ENCODE assay signal across 10 cellular contexts in genomic region chr3:182967218-182968204, GRCh38. TPM values are rescaled to one million over a fixed set of nuclear protein-coding genes. Genes with fewer than 3 reads are reported as not detected.
A peak's percentile ranks its signal among the peaks of the same experiment; 100 is the strongest.
DNase-seq lines count a peak whose midpoint lies in the region; ATAC-seq, FAIRE-seq and TF ChIP-seq lines count a peak whose summit lies in the region.
"Had no signal": no experiment of that assay in that cellular context is flagged by ENCODE, and none has a peak within 500 bp of the region (broad histone marks: within the 10 kb centered on the region; RNA-seq: fewer than 3 reads in every experiment).

No MANE protein-coding gene starts in this region.

- TF ChIP-seq CTCF in A549 (IDR thresholded peaks at IDR 0.05) (no peak), brain microvascular endothelial cell (IDR thresholded peaks at IDR 0.05; ENCODE audit: low read depth, low read length, missing control alignments) (no peak)

- peak overlapping the region in 1 of 2 experiments; percentile 10; a peak in 1 of 6 replicates for H3K27ac ChIP-seq in A549
- H3K27ac ChIP-seq in brain microvascular endothelial cell, result no peak overlapping the region
- H3K27ac ChIP-seq: KMS-11 had no signal

- WGBS in A549 (ENCODE audit: missing lambda C conversion rate), result 81% methylated on average over 6 of the region's 6 CpGs

- no peaks in the 10 kb centered on the region for H3K27me3 ChIP-seq in brain microvascular endothelial cell (replicated peaks)

- ATAC-seq in A549 (no peak), GM19025 (IDR thresholded peaks at IDR 0.05; ENCODE audit: low read depth, unreplicated experiment) (peak; percentile 51), HG02981 (IDR thresholded peaks at IDR 0.05; ENCODE audit: unreplicated experiment) (peak; percentile 55)

- TF ChIP-seq EP300 in A549 (IDR thresholded peaks at IDR 0.05), result no peak

- CTCF ChIA-PET in A549 (lab: Yijun Ruan, JAX), result no interaction called here

- POLR2A ChIA-PET in A549 (lab: Yijun Ruan, JAX), result no interaction called here

- no peak for FAIRE-seq in A549 (lab: Jason Lieb, UNC)
- FAIRE-seq: endothelial cell of umbilical vein had no signal

- in situ Hi-C loops in brain microvascular endothelial cell (cut with HindIII; ENCODE audit: low pct_ligation_motif_present, low sequenced_read_pairs), result no loop called here

- no peak for DNase-seq in A549 (ENCODE audit: low read depth in 1 of 2, low spot score in 1 of 2)
- DNase-seq in UCSD-AML1 (lab: John Stamatoyannopoulos, UW; ENCODE audit: unreplicated experiment), result peak; percentile 20
- no peak for DNase-seq in NCI-H1417 treated with DMSO at 0.1 percent for 48 hours (lab: John Stamatoyannopoulos, UW)
- DNase-seq in pons (ENCODE audit: low spot score), result no peak
- no peak for DNase-seq in NCI-H748 (lab: John Stamatoyannopoulos, UW; ENCODE audit: unreplicated experiment)
- no peak for DNase-seq in brain microvascular endothelial cell

- peak overlapping the region; percentile 23; the same call in 2 of the 3 replicates for H3K4me2 ChIP-seq in A549
- H3K4me2 ChIP-seq: KMS-11 had no signal

- H3K4me3 ChIP-seq in A549 (no peak overlapping the region), brain microvascular endothelial cell (ENCODE audit: low read depth, low read length) (no peak overlapping the region)

- H3K36me3 ChIP-seq in brain microvascular endothelial cell (replicated peaks), result no peaks in the 10 kb centered on the region

- H3K9me3 ChIP-seq in A549, result no peaks in the 10 kb centered on the region

- no peak for TF ChIP-seq POLR2A in A549 (IDR thresholded peaks at IDR 0.05; ENCODE audit: low read length)

- no peak for TF ChIP-seq RAD21 in A549 (conservative IDR thresholded peaks at IDR 0.05 in 1 of 2, IDR thresholded peaks at IDR 0.05 in 1 of 2)

- peaks cover 34% of the 10 kb centered on the region for H3K4me1 ChIP-seq in A549

TF ChIP-seq in A549, 52 proteins besides CTCF, POLR2A, EP300 and RAD21:
- TF ChIP-seq HEYL (CRISPR knock-in tag; IDR thresholded peaks at IDR 0.05) (no peak), MAZ (IDR thresholded peaks at IDR 0.05; ENCODE audit: borderline replicate concordance, low read depth, low read length) (no peak), JUN (IDR thresholded peaks at IDR 0.05) (no peak)

RNA-seq across cellular contexts. Expression of gene DCUN1D1, which starts 12.8 kb away (rescaled TPM):
- polyA plus RNA-seq in A549 (2011; rRNA removed), result 32.6 and 34.4 TPM in 2 replicates
- polyA plus RNA-seq in A549 (2012; cell fraction: cytosol; rRNA removed), result 3.5 and 3.8 TPM in 2 replicates
- 1.1 and 2.2 TPM in 2 replicates for polyA plus RNA-seq in A549 (2012; cell fraction: nucleus; rRNA removed)
- polyA plus RNA-seq in A549 (2017; fragmentation: RNase III; extraction: RNeasy Plus Mini Kit Qiagen cat#74134 plus additional on column Dnase treatment), result 17.4 to 20.3 TPM (median 20.2 TPM) in 3 replicates
- 22.3 and 27.2 TPM in 2 replicates for polyA minus RNA-seq in A549 (2011; rRNA and poly(A)+ RNA removed)

Comparison
In these comparisons a context has a peak if more than half of its experiments do, and no peak if none do; other contexts are left out.
1. ATAC-seq: peak in GM19025 (single experiment) and HG02981 (single experiment); none in A549 (0 of 2).